Comparison of ENCODE assay signal across 1 cellular context in genomic region chr6:35428421-35429149, GRCh38.
TF ChIP-seq lines count a peak whose summit lies in the region.

No MANE protein-coding gene starts in this region.

TF ChIP-seq in HepG2, 621 proteins besides CTCF, POLR2A, EP300 and RAD21 (continued from another document and continues in another):
- TF ChIP-seq KMT2A (CRISPR knock-in tag; IDR thresholded peaks at IDR 0.05) (0 out of 2 replicates have a peak, but pooled peaks have one; percentile 32), FOXP4 (CRISPR knock-in tag; IDR thresholded peaks at IDR 0.05) (peak; percentile 80), NCOA1 (CRISPR knock-in tag; IDR thresholded peaks at IDR 0.05) (0 out of 2 replicates have a peak, but pooled peaks have one; percentile 41), POGZ (CRISPR knock-in tag; IDR thresholded peaks at IDR 0.05) (peak; percentile 59; the same call in 1 of the 2 replicates), PAX8 (CRISPR knock-in tag; IDR thresholded peaks at IDR 0.05; ENCODE audit: borderline replicate concordance) (no peak), ISL2 (CRISPR knock-in tag; IDR thresholded peaks at IDR 0.05) (peak; percentile 57; the same call in 1 of the 2 replicates), ATF4 (CRISPR knock-in tag; IDR thresholded peaks at IDR 0.05) (peak in 1 of 2 experiments; percentile 78; a peak in 2 of 4 replicates), RFX1 (IDR thresholded peaks at IDR 0.05) (peak; percentile 52; the same call in 1 of the 2 replicates), SKIL (CRISPR knock-in tag; IDR thresholded peaks at IDR 0.05; ENCODE audit: borderline replicate concordance) (peak; percentile 75; the same call in 1 of the 2 replicates), ZNF768 (CRISPR knock-in tag; IDR thresholded peaks at IDR 0.05) (no peak), ZNF136 (CRISPR knock-in tag; IDR thresholded peaks at IDR 0.05; ENCODE audit: low read depth) (peak; percentile 48; the same call in 1 of the 2 replicates), SKI (IDR thresholded peaks at IDR 0.05; ENCODE audit: partially characterized antibody) (peak; percentile 82), ZNF75D (CRISPR knock-in tag; IDR thresholded peaks at IDR 0.05; ENCODE audit: borderline replicate concordance) (no peak), ZNF251 (CRISPR knock-in tag; IDR thresholded peaks at IDR 0.05) (no peak), YEATS4 (CRISPR knock-in tag; IDR thresholded peaks at IDR 0.05; ENCODE audit: borderline replicate concordance) (0 out of 2 replicates have a peak, but pooled peaks have one; percentile 5), LBX2 (CRISPR knock-in tag; IDR thresholded peaks at IDR 0.05; ENCODE audit: borderline replicate concordance) (no peak), ZNF292 (CRISPR knock-in tag; IDR thresholded peaks at IDR 0.05; ENCODE audit: borderline replicate concordance, low read depth) (peak; percentile 49; the same call in 1 of the 2 replicates), FOSL2 (CRISPR knock-in tag; IDR thresholded peaks at IDR 0.05) (peak; percentile 72), KLF16 (CRISPR knock-in tag; IDR thresholded peaks at IDR 0.05) (0 out of 4 replicates have a peak, but pooled peaks of 1 of the 2 experiments have one; percentile 22), ATF7 (IDR thresholded peaks at IDR 0.05) (no peak), ATF7 (CRISPR knock-in tag; IDR thresholded peaks at IDR 0.05) (no peak), ETV5 (CRISPR knock-in tag; IDR thresholded peaks at IDR 0.05; ENCODE audit: borderline replicate concordance) (peak; percentile 54; the same call in 1 of the 2 replicates), YEATS2 (CRISPR knock-in tag; IDR thresholded peaks at IDR 0.05; ENCODE audit: borderline replicate concordance) (0 out of 2 replicates have a peak, but pooled peaks have one; percentile 28), SIX4 (CRISPR knock-in tag; IDR thresholded peaks at IDR 0.05) (peak; percentile 16; the same call in 1 of the 2 replicates), ZNF770 (CRISPR knock-in tag; IDR thresholded peaks at IDR 0.05) (peak; percentile 51; the same call in 1 of the 2 replicates), KLF13 (CRISPR knock-in tag; IDR thresholded peaks at IDR 0.05) (no peak), ZNF34 (CRISPR knock-in tag; IDR thresholded peaks at IDR 0.05; ENCODE audit: borderline replicate concordance) (0 out of 2 replicates have a peak, but pooled peaks have one; percentile 62), MAFK (conservative IDR thresholded peaks at IDR 0.05 in 1 of 2, IDR thresholded peaks at IDR 0.05 in 1 of 2; ENCODE audit: low read length in 2 of 2) (peak; percentile 30 to 45; a peak in 2 of 4 replicates), ZNF691 (CRISPR knock-in tag; IDR thresholded peaks at IDR 0.05; ENCODE audit: borderline replicate concordance, low read depth) (no peak), ZC3H13 (CRISPR knock-in tag; IDR thresholded peaks at IDR 0.05) (peak; percentile 83; the same call in 1 of the 2 replicates), ELF3 (CRISPR knock-in tag; IDR thresholded peaks at IDR 0.05) (peak; percentile 68; the same call in 1 of the 2 replicates), CCAR2 (optimal IDR thresholded peaks at IDR 0.05; ENCODE audit: low read depth, low read length) (no peak), ZSCAN9 (CRISPR knock-in tag; IDR thresholded peaks at IDR 0.05; ENCODE audit: borderline replicate concordance) (no peak), SMYD3 (CRISPR knock-in tag; IDR thresholded peaks at IDR 0.05) (no peak), ZNF441 (CRISPR knock-in tag; IDR thresholded peaks at IDR 0.05; ENCODE audit: borderline replicate concordance) (0 out of 2 replicates have a peak, but pooled peaks have one; percentile 20), U2AF1 (optimal IDR thresholded peaks at IDR 0.05; ENCODE audit: low read depth, low read length) (no peak), SOX13 (IDR thresholded peaks at IDR 0.05) (no peak), SOX13 (CRISPR knock-in tag; conservative IDR thresholded peaks at IDR 0.05 in 1 of 2, IDR thresholded peaks at IDR 0.05 in 1 of 2) (peak in 1 of 2 experiments; percentile 68; a peak in 2 of 4 replicates), FOXK2 (IDR thresholded peaks at IDR 0.05) (0 out of 2 replicates have a peak, but pooled peaks have one; percentile 52), FOXA3 (CRISPR knock-in tag; IDR thresholded peaks at IDR 0.05) (peak; percentile 86), ZNF281 (CRISPR knock-in tag; IDR thresholded peaks at IDR 0.05; ENCODE audit: borderline replicate concordance) (peak; percentile 65; the same call in 1 of the 2 replicates), NFKBIZ (CRISPR knock-in tag; IDR thresholded peaks at IDR 0.05) (0 out of 2 replicates have a peak, but pooled peaks have one; percentile 18), ZMYM4 (CRISPR knock-in tag; IDR thresholded peaks at IDR 0.05) (peak; percentile 58; the same call in 1 of the 2 replicates), RXRB (CRISPR knock-in tag; IDR thresholded peaks at IDR 0.05; ENCODE audit: borderline replicate concordance) (peak; percentile 85), AKAP8 (CRISPR knock-in tag; IDR thresholded peaks at IDR 0.05) (0 out of 2 replicates have a peak, but pooled peaks have one; percentile 16), ARID4A (CRISPR knock-in tag; IDR thresholded peaks at IDR 0.05; ENCODE audit: borderline replicate concordance) (peak; percentile 57; the same call in 1 of the 2 replicates)
